ENCODE assay signal across 21 cellular contexts in the genomic region with DNA sequence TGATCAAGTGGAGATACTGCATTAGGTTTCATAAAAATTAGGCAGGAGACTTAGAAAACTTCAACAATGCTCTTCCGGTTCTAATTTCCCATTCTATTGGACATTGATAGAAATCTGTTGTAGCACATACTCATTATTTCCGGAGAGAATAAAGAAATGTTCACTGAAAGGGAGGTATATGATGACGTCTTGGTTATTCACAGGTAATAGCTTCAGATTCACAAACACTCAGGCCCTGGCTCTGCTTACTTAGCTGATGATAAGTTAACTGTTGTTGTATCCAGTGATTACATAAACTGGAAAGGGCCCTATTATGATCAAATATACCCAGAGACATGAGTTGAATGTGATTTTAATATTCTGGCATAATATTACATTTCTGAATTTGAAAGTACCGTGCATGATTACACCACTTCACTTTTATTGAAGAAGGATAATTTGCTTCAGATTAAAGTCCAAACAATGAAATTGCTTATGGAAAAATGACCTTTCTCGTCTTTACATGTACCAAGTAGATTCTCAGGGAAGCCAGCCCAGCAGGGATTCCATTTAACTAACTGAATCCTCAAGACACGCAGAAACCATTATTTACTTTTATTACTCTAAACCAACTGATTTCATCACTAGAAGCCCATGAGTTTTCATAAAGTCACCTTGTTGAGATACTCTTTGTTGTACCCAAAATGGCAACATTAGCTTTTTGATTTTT.
"Had no signal": no experiment of that assay in that cellular context is flagged by ENCODE, and none has a peak within 500 bp of the region (broad histone marks: within the 10 kb centered on the region; RNA-seq: fewer than 3 reads in every experiment).

No MANE protein-coding gene starts in this region.

- ATAC-seq: activated naive CD8-positive, alpha-beta T cell treated with anti-CD3 and anti-CD28 coated beads, Interleukin-2, amount 50 U/mL, for 24 hours; gastroesophageal sphincter; heart left ventricle had no signal

- H3K4me3 ChIP-seq: gastroesophageal sphincter, heart left ventricle, left ventricle myocardium inferior, neural progenitor cell, tibial nerve, uterus had no signal

- H3K4me1 ChIP-seq: neural progenitor cell, uterus had no signal

- H3K27ac ChIP-seq: heart left ventricle, left ventricle myocardium inferior, neural progenitor cell, uterus, WERI-Rb-1 had no signal

- H3K27me3 ChIP-seq: gastroesophageal sphincter, heart left ventricle, neural progenitor cell, tibial nerve, uterus had no signal

- H3K9me3 Mint-ChIP-seq: activated naive CD8-positive, alpha-beta T cell treated with anti-CD3 and anti-CD28 coated beads, Interleukin-2, amount 50 U/mL, for 24 hours; stimulated activated naive CD8-positive, alpha-beta T cell treated with anti-CD3 and anti-CD28 coated beads, Interleukin-15, Interleukin-2, amounts not matched to agents 100 ng/mL and 50 ng/mL, for 24 hours had no signal

- H3K36me3 ChIP-seq: gastroesophageal sphincter, heart left ventricle, left ventricle myocardium inferior, neural progenitor cell, tibial nerve, uterus, WERI-Rb-1 had no signal

- H3K9me3 ChIP-seq: gastroesophageal sphincter, heart left ventricle, left ventricle myocardium inferior, tibial nerve, uterus had no signal

- H3K27me3 Mint-ChIP-seq: activated naive CD4-positive, alpha-beta T cell treated with anti-CD3 and anti-CD28 coated beads, Interleukin-2, amount 10 ng/mL, durations not matched to agents 7 days and 5 days; progenitor cell of endocrine pancreas; stimulated activated naive CD8-positive, alpha-beta T cell treated with anti-CD3 and anti-CD28 coated beads, Interleukin-15, Interleukin-2, amounts not matched to agents 100 ng/mL and 50 ng/mL, for 24 hours had no signal

- DNase-seq: activated CD4-positive, alpha-beta T cell treated with anti-CD3 and anti-CD28 coated beads for 1 hour; activated CD8-positive, alpha-beta memory T cell treated with anti-CD3 and anti-CD28 coated beads for 24 hours; activated CD8-positive, alpha-beta memory T cell treated with anti-CD3 and anti-CD28 coated beads, Interleukin-2, amount 50 U/mL, for 48 hours; activated effector memory CD4-positive, alpha-beta T cell treated with Interleukin-2 at 50 U/mL for 16 hours; activated naive CD4-positive, alpha-beta T cell treated with anti-CD3 and anti-CD28 coated beads, Interleukin-2, amount 10 ng/mL, durations not matched to agents 7 days and 5 days; activated naive CD8-positive, alpha-beta T cell treated with anti-CD3 and anti-CD28 coated beads, Interleukin-2, amount 50 U/mL, for 24 hours; activated T-cell treated with anti-CD3 and anti-CD28 coated beads, Interleukin-2, amount 50 U/mL, for 48 hours; aorta; cortex of kidney; erythroblast; heart left ventricle; left ventricle myocardium inferior; naive B cell; stimulated activated CD4-positive, alpha-beta T cell treated with anti-CD3 and anti-CD28 coated beads, Interleukin-2, amount 100 ng/mL, for 24 hours; uterus; WERI-Rb-1 had no signal

- H3K36me3 Mint-ChIP-seq: naive B cell had no signal

- H3K27ac Mint-ChIP-seq: activated naive CD4-positive, alpha-beta T cell treated with anti-CD3 and anti-CD28 coated beads, Interleukin-2, amount 10 ng/mL, durations not matched to agents 7 days and 5 days; activated naive CD8-positive, alpha-beta T cell treated with anti-CD3 and anti-CD28 coated beads, Interleukin-2, amount 50 U/mL, for 24 hours; naive B cell; neural progenitor cell; progenitor cell of endocrine pancreas had no signal

- H3K4me3 Mint-ChIP-seq: activated naive CD4-positive, alpha-beta T cell treated with anti-CD3 and anti-CD28 coated beads, Interleukin-2, amount 10 ng/mL, durations not matched to agents 7 days and 5 days; activated naive CD8-positive, alpha-beta T cell treated with anti-CD3 and anti-CD28 coated beads, Interleukin-2, amount 50 U/mL, for 24 hours; naive B cell; neural progenitor cell; stimulated activated naive CD8-positive, alpha-beta T cell treated with anti-CD3 and anti-CD28 coated beads, Interleukin-15, Interleukin-2, amounts not matched to agents 100 ng/mL and 50 ng/mL, for 24 hours had no signal
